In genomic region chr16:2926660-2927646, GRCh38 we compare ENCODE assay signal across 1 cellular context.
TF ChIP-seq lines count a peak whose summit lies in the region.

No MANE protein-coding gene starts in this region.

TF ChIP-seq in HepG2, 621 proteins besides CTCF, POLR2A, EP300 and RAD21 (continued from another document and continues in another):
- TF ChIP-seq ZNF407 (CRISPR knock-in tag; IDR thresholded peaks at IDR 0.05; ENCODE audit: not compliant biosample characterization), result no peak
- TF ChIP-seq POLR2AphosphoS5 (IDR thresholded peaks at IDR 0.05; ENCODE audit: low read depth, low read length), result no peak
- no peak for TF ChIP-seq SMAD3 (CRISPR knock-in tag; IDR thresholded peaks at IDR 0.05)
- no peak for TF ChIP-seq ZNF44 (CRISPR knock-in tag; IDR thresholded peaks at IDR 0.05)
- TF ChIP-seq IRF9 (CRISPR knock-in tag; IDR thresholded peaks at IDR 0.05; ENCODE audit: borderline replicate concordance), result no peak
- TF ChIP-seq ATF7 (IDR thresholded peaks at IDR 0.05), result no peak
- TF ChIP-seq ATF7 (CRISPR knock-in tag; IDR thresholded peaks at IDR 0.05), result no peak
- 0 out of 2 replicates have a peak, but pooled peaks have one; percentile 17 for TF ChIP-seq ATF1 (CRISPR knock-in tag; IDR thresholded peaks at IDR 0.05)
- 0 out of 2 replicates have a peak, but pooled peaks have one; percentile 7 for TF ChIP-seq FOSL2 (CRISPR knock-in tag; IDR thresholded peaks at IDR 0.05)
- TF ChIP-seq PITX1 (CRISPR knock-in tag; IDR thresholded peaks at IDR 0.05), result peak; percentile 51; the same call in 1 of the 2 replicates
- TF ChIP-seq KDM1A (CRISPR knock-in tag; IDR thresholded peaks at IDR 0.05), result no peak
- TF ChIP-seq FOXK2 (IDR thresholded peaks at IDR 0.05), result no peak
- TF ChIP-seq NR2F6 (IDR thresholded peaks at IDR 0.05), result no peak
- TF ChIP-seq NR2F6 (CRISPR knock-in tag; IDR thresholded peaks at IDR 0.05), result no peak
- no peak for TF ChIP-seq NONO (IDR thresholded peaks at IDR 0.05)
- TF ChIP-seq NONO (CRISPR knock-in tag; conservative IDR thresholded peaks at IDR 0.05), result no peak
- TF ChIP-seq ZSCAN31 (CRISPR knock-in tag; IDR thresholded peaks at IDR 0.05; ENCODE audit: low read depth), result no peak
- no peak for TF ChIP-seq ZNF710 (CRISPR knock-in tag; IDR thresholded peaks at IDR 0.05; ENCODE audit: borderline replicate concordance)
- TF ChIP-seq BATF2 (CRISPR knock-in tag; IDR thresholded peaks at IDR 0.05), result no peak
- no peak for TF ChIP-seq BRCA1 (CRISPR knock-in tag; IDR thresholded peaks at IDR 0.05)
- TF ChIP-seq ZNF484 (CRISPR knock-in tag; IDR thresholded peaks at IDR 0.05; ENCODE audit: borderline replicate concordance, low read depth), result no peak
- no peak for TF ChIP-seq ZNF343 (CRISPR knock-in tag; IDR thresholded peaks at IDR 0.05)
- no peak for TF ChIP-seq EEA1 (CRISPR knock-in tag; IDR thresholded peaks at IDR 0.05; ENCODE audit: borderline replicate concordance)
- TF ChIP-seq ZNF839 (CRISPR knock-in tag; IDR thresholded peaks at IDR 0.05; ENCODE audit: borderline replicate concordance), result no peak
- no peak for TF ChIP-seq GABPB1 (CRISPR knock-in tag; IDR thresholded peaks at IDR 0.05)
- no peak for TF ChIP-seq HINFP (CRISPR knock-in tag; IDR thresholded peaks at IDR 0.05; ENCODE audit: low read depth)
- no peak for TF ChIP-seq SRSF4 (IDR thresholded peaks at IDR 0.05; ENCODE audit: low read depth, low read length, poor library complexity, severe bottlenecking)
- peak; percentile 44; the same call in 1 of the 2 replicates for TF ChIP-seq RXRB (CRISPR knock-in tag; IDR thresholded peaks at IDR 0.05; ENCODE audit: borderline replicate concordance)
- TF ChIP-seq CEBPB (IDR thresholded peaks at IDR 0.05; ENCODE audit: borderline replicate concordance, low read depth, low read length), result no peak
- TF ChIP-seq ZNF605 (CRISPR knock-in tag; IDR thresholded peaks at IDR 0.05), result no peak
- no peak for TF ChIP-seq ZNF563 (CRISPR knock-in tag; IDR thresholded peaks at IDR 0.05)
- TF ChIP-seq GATAD2A (CRISPR knock-in tag; IDR thresholded peaks at IDR 0.05), result 0 out of 2 replicates have a peak, but pooled peaks have one; percentile 14
- TF ChIP-seq CHD2 (IDR thresholded peaks at IDR 0.05; ENCODE audit: low read depth, low read length), result no peak
- TF ChIP-seq ZBTB34 (CRISPR knock-in tag; IDR thresholded peaks at IDR 0.05), result no peak
- TF ChIP-seq MNT (IDR thresholded peaks at IDR 0.05), result no peak
- TF ChIP-seq TP53 (CRISPR knock-in tag; conservative IDR thresholded peaks at IDR 0.05), result no peak
- no peak for TF ChIP-seq ZBTB2 (CRISPR knock-in tag; IDR thresholded peaks at IDR 0.05; ENCODE audit: low read depth)
- no peak for TF ChIP-seq SKIL (CRISPR knock-in tag; IDR thresholded peaks at IDR 0.05; ENCODE audit: borderline replicate concordance)
- TF ChIP-seq NFRKB (IDR thresholded peaks at IDR 0.05), result no peak
- TF ChIP-seq NCOA5 (CRISPR knock-in tag; IDR thresholded peaks at IDR 0.05), result no peak
- no peak for TF ChIP-seq ZNF382 (CRISPR knock-in tag; IDR thresholded peaks at IDR 0.05; ENCODE audit: borderline replicate concordance)
- no peak for TF ChIP-seq GPN1 (CRISPR knock-in tag; IDR thresholded peaks at IDR 0.05; ENCODE audit: borderline replicate concordance)
- TF ChIP-seq MAFG (CRISPR knock-in tag; IDR thresholded peaks at IDR 0.05), result no peak
- no peak for TF ChIP-seq ZNF790 (CRISPR knock-in tag; IDR thresholded peaks at IDR 0.05; ENCODE audit: borderline replicate concordance)
